Comparison of ENCODE assay signal across 2 cellular contexts in the genomic region with DNA sequence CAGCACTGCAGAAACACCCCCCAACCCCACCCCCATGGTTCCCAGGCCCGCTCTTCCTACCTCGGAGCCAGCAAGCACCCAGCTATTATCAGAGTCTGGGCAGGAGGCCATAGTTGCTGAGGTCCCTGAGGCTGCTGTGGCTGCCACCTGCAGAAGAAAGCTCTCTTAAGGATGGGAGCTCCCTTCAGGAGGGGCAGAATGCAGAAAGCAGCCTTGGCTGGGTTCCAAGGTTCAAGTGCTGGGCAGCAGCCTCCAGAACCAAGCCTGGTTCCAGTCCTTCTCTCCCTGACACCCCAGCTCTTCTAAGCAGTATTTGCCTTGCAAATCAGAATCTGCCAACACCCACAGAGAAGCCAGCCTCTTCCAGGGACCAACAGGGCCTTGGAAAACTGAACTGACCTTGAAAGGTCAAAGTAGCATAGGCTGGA.
TF ChIP-seq lines count a peak whose summit lies in the region.

No MANE protein-coding gene starts in this region.

TF ChIP-seq in K562, 482 proteins besides CTCF, POLR2A, EP300 and RAD21:
- peak; percentile 59 for TF ChIP-seq NFIC (IDR thresholded peaks at IDR 0.05)
- no peak for TF ChIP-seq MEF2A (IDR thresholded peaks at IDR 0.05; ENCODE audit: control insufficient read depth, low read depth, low read length)
- 0 out of 2 replicates have a peak, but pooled peaks have one; percentile 22 for TF ChIP-seq ESRRA (IDR thresholded peaks at IDR 0.05; ENCODE audit: borderline replicate concordance, low read depth)

TF ChIP-seq in SK-N-SH treated with all-trans-retinoic acid at 6 μM for 48 hours, 23 proteins besides CTCF, POLR2A, EP300 and RAD21:
- no peak for TF ChIP-seq ZNF70 (CRISPR knock-in tag; IDR thresholded peaks at IDR 0.05)
- TF ChIP-seq ARNTL (CRISPR knock-in tag; IDR thresholded peaks at IDR 0.05; ENCODE audit: borderline replicate concordance, low read depth): no peak
- TF ChIP-seq CSDC2 (CRISPR knock-in tag; IDR thresholded peaks at IDR 0.05): no peak
- no peak for TF ChIP-seq ZFP3 (CRISPR knock-in tag; IDR thresholded peaks at IDR 0.05)
- no peak for TF ChIP-seq ZFP30 (CRISPR knock-in tag; IDR thresholded peaks at IDR 0.05)
- TF ChIP-seq, protein P1, sequence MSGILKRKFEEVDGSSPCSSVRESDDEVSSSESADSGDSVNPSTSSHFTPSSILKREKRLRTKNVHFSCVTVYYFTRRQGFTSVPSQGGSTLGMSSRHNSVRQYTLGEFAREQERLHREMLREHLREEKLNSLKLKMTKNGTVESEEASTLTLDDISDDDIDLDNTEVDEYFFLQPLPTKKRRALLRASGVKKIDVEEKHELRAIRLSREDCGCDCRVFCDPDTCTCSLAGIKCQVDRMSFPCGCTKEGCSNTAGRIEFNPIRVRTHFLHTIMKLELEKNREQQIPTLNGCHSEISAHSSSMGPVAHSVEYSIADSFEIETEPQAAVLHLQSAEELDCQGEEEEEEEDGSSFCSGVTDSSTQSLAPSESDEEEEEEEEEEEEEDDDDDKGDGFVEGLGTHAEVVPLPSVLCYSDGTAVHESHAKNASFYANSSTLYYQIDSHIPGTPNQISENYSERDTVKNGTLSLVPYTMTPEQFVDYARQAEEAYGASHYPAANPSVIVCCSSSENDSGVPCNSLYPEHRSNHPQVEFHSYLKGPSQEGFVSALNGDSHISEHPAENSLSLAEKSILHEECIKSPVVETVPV (CRISPR knock-in tag; IDR thresholded peaks at IDR 0.05): no peak
- TF ChIP-seq ZNF8 (CRISPR knock-in tag; IDR thresholded peaks at IDR 0.05): no peak
- no peak for TF ChIP-seq ZC3H10 (CRISPR knock-in tag; IDR thresholded peaks at IDR 0.05)
- no peak for TF ChIP-seq ISL1 (CRISPR knock-in tag; IDR thresholded peaks at IDR 0.05)
- no peak for TF ChIP-seq ZNF565 (CRISPR knock-in tag; conservative IDR thresholded peaks at IDR 0.05; ENCODE audit: low read depth)
- TF ChIP-seq TCF4 (CRISPR knock-in tag; IDR thresholded peaks at IDR 0.05; ENCODE audit: borderline replicate concordance): no peak
- no peak for TF ChIP-seq OSR1 (CRISPR knock-in tag; IDR thresholded peaks at IDR 0.05)
- no peak for TF ChIP-seq SNAI2 (CRISPR knock-in tag; IDR thresholded peaks at IDR 0.05)
